ENCODE assay signal across 1 cellular context in the genomic region with DNA sequence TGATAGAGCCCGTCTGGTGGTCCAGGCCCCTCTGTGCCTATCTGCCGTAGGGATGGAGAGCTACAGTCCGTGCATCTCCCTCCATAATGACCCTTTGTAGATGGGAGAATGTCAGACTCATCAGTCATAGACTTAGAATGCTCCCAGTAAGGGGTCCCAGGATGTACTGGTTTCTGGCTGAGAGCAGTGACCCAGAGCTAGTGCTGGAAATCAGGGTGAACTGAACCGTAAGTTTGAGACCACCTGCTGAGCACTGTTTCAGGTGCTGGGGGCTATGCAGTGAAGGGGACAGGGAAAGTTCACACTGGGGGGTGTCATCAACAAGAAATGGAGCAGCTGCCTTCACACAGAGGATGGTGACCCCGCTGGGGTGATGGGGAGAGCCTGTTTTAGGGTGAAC.
TF ChIP-seq lines count a peak whose summit lies in the region.

No MANE protein-coding gene starts in this region.

TF ChIP-seq in Ishikawa, 13 proteins besides CTCF, POLR2A, EP300 and RAD21 (continued from another document):
- TF ChIP-seq CREB1 (IDR thresholded peaks at IDR 0.05; ENCODE audit: low read depth) = no peak
- TF ChIP-seq TAF1 (IDR thresholded peaks at IDR 0.05; ENCODE audit: low read depth) = no peak
- TF ChIP-seq, protein P1, sequence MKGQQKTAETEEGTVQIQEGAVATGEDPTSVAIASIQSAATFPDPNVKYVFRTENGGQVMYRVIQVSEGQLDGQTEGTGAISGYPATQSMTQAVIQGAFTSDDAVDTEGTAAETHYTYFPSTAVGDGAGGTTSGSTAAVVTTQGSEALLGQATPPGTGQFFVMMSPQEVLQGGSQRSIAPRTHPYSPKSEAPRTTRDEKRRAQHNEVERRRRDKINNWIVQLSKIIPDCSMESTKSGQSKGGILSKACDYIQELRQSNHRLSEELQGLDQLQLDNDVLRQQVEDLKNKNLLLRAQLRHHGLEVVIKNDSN (IDR thresholded peaks at IDR 0.05) = no peak
- TF ChIP-seq YY1 (IDR thresholded peaks at IDR 0.05; ENCODE audit: low read depth) = no peak
- TF ChIP-seq FOXM1 (IDR thresholded peaks at IDR 0.05; ENCODE audit: borderline replicate concordance, low read depth) = peak; percentile 51; the same call in 1 of the 2 replicates
- TF ChIP-seq ZBTB7A (IDR thresholded peaks at IDR 0.05; ENCODE audit: low read depth) = 0 out of 2 replicates have a peak, but pooled peaks have one; percentile 1
- TF ChIP-seq NFIC (IDR thresholded peaks at IDR 0.05) = 0 out of 2 replicates have a peak, but pooled peaks have one; percentile 12
